ENCODE assay signal across 9 cellular contexts in the genomic region with DNA sequence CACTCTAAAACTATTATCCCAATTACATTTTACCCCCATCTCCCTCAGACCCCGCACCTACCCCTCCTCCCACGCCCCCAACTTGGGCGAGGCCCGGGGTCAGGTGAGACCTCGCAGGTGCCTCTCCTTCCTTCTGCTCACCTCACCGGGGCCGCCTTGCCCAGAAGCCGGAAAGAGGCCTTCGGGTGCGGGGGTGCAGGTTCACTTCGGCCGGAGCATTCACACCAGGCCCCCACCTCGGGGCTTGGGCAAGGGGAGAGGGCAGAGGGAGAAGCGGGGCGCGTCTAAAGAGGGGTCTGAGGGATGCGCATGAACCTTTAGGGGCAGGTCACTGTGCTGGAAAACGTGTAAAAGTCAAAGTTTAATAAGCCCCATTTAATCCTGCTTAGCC. TPM values are rescaled to one million over a fixed set of nuclear protein-coding genes. Genes with fewer than 3 reads are reported as not detected.
DNase-seq lines count a peak whose midpoint lies in the region; ATAC-seq, FAIRE-seq and TF ChIP-seq lines count a peak whose summit lies in the region.
"Had no signal": no experiment of that assay in that cellular context is flagged by ENCODE, and none has a peak within 500 bp of the region (broad histone marks: within the 10 kb centered on the region; RNA-seq: fewer than 3 reads in every experiment).

No MANE protein-coding gene starts in this region.

- H3K4me1 ChIP-seq in OCI-LY3 (ENCODE audit: low read length) (peaks cover 5% of the 10 kb centered on the region), colonic mucosa (no peaks in the 10 kb centered on the region), aorta (ENCODE audit: control insufficient read depth in 1 of 2, insufficient read depth in 2 of 2, low read length in 2 of 2) (no peaks in the 10 kb centered on the region)

- peak overlapping the region; percentile 66; the same call in 1 of the 2 replicates for H2AFZ ChIP-seq in OCI-LY3 (ENCODE audit: low read depth, low read length)

- H3K9me3 ChIP-seq in OCI-LY3 (ENCODE audit: insufficient read depth, low read length) (no peaks in the 10 kb centered on the region), colonic mucosa (no peaks in the 10 kb centered on the region), aorta (ENCODE audit: control insufficient read depth, low read length) (no peaks in the 10 kb centered on the region)

- H3K4me1 Mint-ChIP-seq in mesothelial cell of epicardium = peaks cover 6% of the 10 kb centered on the region

- ATAC-seq in Right ventricle myocardium inferior (peak; percentile 17), aorta (ENCODE audit: low FRiP score) (peak; percentile 9)

- H3K9me3 Mint-ChIP-seq in mesothelial cell of epicardium = peaks cover 12% of the 10 kb centered on the region

- H3K27ac ChIP-seq in OCI-LY3 (ENCODE audit: low read length) (peak overlapping the region; percentile 75), colonic mucosa (no peak overlapping the region), aorta (ENCODE audit: low read depth in 1 of 2, low read length in 2 of 2) (no peak overlapping the region)

- peak overlapping the region; percentile 98 for H3K4me3 Mint-ChIP-seq in mesothelial cell of epicardium

- no peak for TF ChIP-seq POLR2A in H54 (IDR thresholded peaks at IDR 0.05; ENCODE audit: low read depth, low read length)

- peak overlapping the region; percentile 99 for H3K27ac Mint-ChIP-seq in mesothelial cell of epicardium

- peaks cover 32% of the 10 kb centered on the region for H3K79me2 ChIP-seq in OCI-LY3 (ENCODE audit: low read length)

- no peaks in the 10 kb centered on the region for H4K20me1 ChIP-seq in OCI-LY3 (ENCODE audit: insufficient read depth, low read length)

- TF ChIP-seq CTCF in OCI-LY3 (IDR thresholded peaks at IDR 0.05; ENCODE audit: low read depth, low read length) (no peak), colonic mucosa (IDR thresholded peaks at IDR 0.05) (no peak), mesothelial cell of epicardium (IDR thresholded peaks at IDR 0.05; ENCODE audit: unreplicated experiment) (no peak)

- DNase-seq in Right ventricle myocardium inferior (ENCODE audit: missing footprints) (no peak), cardiac septum (ENCODE audit: low spot score) (no peak), colonic mucosa (peak; percentile 26), mesothelial cell of epicardium (ENCODE audit: low spot score in 2 of 2, unreplicated experiment in 2 of 2) (no peak), aorta (no peak), NCI-H1930 (lab: John Stamatoyannopoulos, UW) (no peak), H54 (ENCODE audit: insufficient read length, low spot score) (no peak)

- no peaks in the 10 kb centered on the region for H3K27me3 Mint-ChIP-seq in mesothelial cell of epicardium (ENCODE audit: low read depth)

- FAIRE-seq in H54 (lab: Jason Lieb, UNC) = no peak
- FAIRE-seq: colon had no signal

- H3K4me2 ChIP-seq in OCI-LY3 (ENCODE audit: low read length) = peak overlapping the region; percentile 83

- H3K9ac ChIP-seq in OCI-LY3 (ENCODE audit: low read length) (peak overlapping the region; percentile 96), colonic mucosa (ENCODE audit: low read depth in 2 of 2, low read length in 2 of 2) (peak overlapping the region; percentile 71 to 72)

- intact Hi-C loops in Right ventricle myocardium inferior (cut with DNase I) = no loop called here
- intact Hi-C loops in cardiac septum (cut with DNase I) = no loop called here
- intact Hi-C loops in colonic mucosa (cut with DNase I) = no loop called here
- intact Hi-C loops in aorta (cut with DNase I) = no loop called here

- H3K36me3 ChIP-seq in OCI-LY3 (replicated peaks; ENCODE audit: low read depth, low read length) = peaks cover 29% of the 10 kb centered on the region
- no peaks in the 10 kb centered on the region for H3K36me3 ChIP-seq in colonic mucosa
- no peaks in the 10 kb centered on the region for H3K36me3 ChIP-seq in aorta (ENCODE audit: control insufficient read depth in 1 of 2, insufficient read depth in 2 of 2, low read length in 1 of 2)

- 1 to 29% methylated on average over 18 of the region's 18 CpGs for WGBS in aorta, 2 donors

- H3K27me3 ChIP-seq in OCI-LY3 (ENCODE audit: low read depth, low read length) (no peaks in the 10 kb centered on the region), colonic mucosa (no peaks in the 10 kb centered on the region), aorta (ENCODE audit: control insufficient read depth in 1 of 2, insufficient read depth in 2 of 2, low read length in 1 of 2) (no peaks in the 10 kb centered on the region)

- H3K4me3 ChIP-seq in OCI-LY3 (ENCODE audit: low read length) (peak overlapping the region; percentile 99), colonic mucosa (peak overlapping the region; percentile 40), aorta (ENCODE audit: low read length in 2 of 2) (peak overlapping the region; percentile 52 to 80)

- H3K36me3 Mint-ChIP-seq in mesothelial cell of epicardium = peaks cover 12% of the 10 kb centered on the region

RNA-seq across cellular contexts. Expression of gene ZNF182, which starts 0.4 kb away (rescaled TPM):
- total RNA-seq in Right ventricle myocardium inferior (3.5 TPM), cardiac septum (2.8 TPM), colonic mucosa (1 to 10 TPM; 3.0 to 4.2 TPM), mesothelial cell of epicardium (7.9 to 8.5 TPM (median 7.9 TPM) in 3 replicates), aorta (1 to 10 TPM; 6.2 to 7.4 TPM)
- polyA plus RNA-seq in aorta = 1 to 10 TPM; 2.1 to 3.8 TPM

RNA-seq across cellular contexts. Expression of gene SPACA5, which starts 3.4 kb away (rescaled TPM):
- not detected for total RNA-seq in Right ventricle myocardium inferior
- total RNA-seq in cardiac septum = not detected
- total RNA-seq in colonic mucosa = not detected
- total RNA-seq in mesothelial cell of epicardium = not detected in 3 replicates
- total RNA-seq in aorta = not detected
- polyA plus RNA-seq in aorta = not detected

Comparison
In these comparisons a context has a peak if more than half of its experiments do, and no peak if none do; other contexts are left out.
1. H3K4me3 ChIP-seq: peak in every context shown above with its lines; median percentile 99 in OCI-LY3; 66 in aorta; 40 in colonic mucosa.